10 cellular contexts compared by ENCODE assay signal in genomic region chr2:134087371-134087921, GRCh38.
DNase-seq lines count a peak whose midpoint lies in the region; ATAC-seq lines count a peak whose summit lies in the region.
"Had no signal": no experiment of that assay in that cellular context is flagged by ENCODE, and none has a peak within 500 bp of the region (broad histone marks: within the 10 kb centered on the region; RNA-seq: fewer than 3 reads in every experiment).

No MANE protein-coding gene starts in this region.

- ATAC-seq in GM18867 (IDR thresholded peaks at IDR 0.05; ENCODE audit: unreplicated experiment), result peak; percentile 77
- ATAC-seq in GM21737 (IDR thresholded peaks at IDR 0.05; ENCODE audit: unreplicated experiment), result peak; percentile 95
- ATAC-seq in HG03439 (IDR thresholded peaks at IDR 0.05; ENCODE audit: unreplicated experiment), result peak; percentile 63
- peak; percentile 58 for ATAC-seq in left colon

- DNase-seq in left colon (no peak), NCI-H1092 (lab: John Stamatoyannopoulos, UW) (no peak), T-helper 9 cell (no peak), NCI-H1694 treated with DMSO at 0.1 percent for 48 hours (lab: John Stamatoyannopoulos, UW) (no peak), NCI-H2227 (lab: John Stamatoyannopoulos, UW; ENCODE audit: unreplicated experiment) (no peak)
- DNase-seq: activated CD4-positive, alpha-beta T cell treated with anti-CD3 and anti-CD28 coated beads, Interleukin-2, amount 50 U/mL, for 48 hours; NCI-H1105 treated with DMSO at 0.1 percent for 48 hours had no signal

- intact Hi-C loops in left colon (cut with DNase I, micrococcal nuclease), result no loop called here
